In genomic region chr2:100628506-100628905, GRCh38 we compare ENCODE assay signal across 18 cellular contexts.
DNase-seq lines count a peak whose midpoint lies in the region; ATAC-seq and TF ChIP-seq lines count a peak whose summit lies in the region.
"Had no signal": no experiment of that assay in that cellular context is flagged by ENCODE, and none has a peak within 500 bp of the region (broad histone marks: within the 10 kb centered on the region; RNA-seq: fewer than 3 reads in every experiment).

No MANE protein-coding gene starts in this region.

- H4K5ac ChIP-seq in H9 (ENCODE audit: insufficient read length, low read depth, low read length): no peak overlapping the region

- H3K14ac ChIP-seq in H9 (ENCODE audit: insufficient read depth, low read length): no peak overlapping the region

- H3K9me3 ChIP-seq in H9 (ENCODE audit: control insufficient read depth, low read depth, low read length) (no peaks in the 10 kb centered on the region), neural cell (ENCODE audit: low read length) (no peaks in the 10 kb centered on the region), WERI-Rb-1 (ENCODE audit: severe bottlenecking) (no peaks in the 10 kb centered on the region)

- H2BK120ac ChIP-seq in H9 (ENCODE audit: low read depth, low read length, poor library complexity, severe bottlenecking): no peak overlapping the region

- H3K36me3 ChIP-seq in neural cell (ENCODE audit: insufficient read depth, low read length) (no peaks in the 10 kb centered on the region), WERI-Rb-1 (no peaks in the 10 kb centered on the region)

- H3K36me3 Mint-ChIP-seq in H9 (ENCODE audit: insufficient read depth in 1 of 3, low read depth in 3 of 3) (no peaks in the 10 kb centered on the region; a peak in 2 of 7 replicates), mesothelial cell of epicardium (no peaks in the 10 kb centered on the region)
- H3K36me3 Mint-ChIP-seq: CD14-positive monocyte; CD8-positive, alpha-beta T cell had no signal

- H3K4me3 Mint-ChIP-seq in H9: no peak overlapping the region
- H3K4me3 Mint-ChIP-seq in mesothelial cell of epicardium: no peak overlapping the region
- H3K4me3 Mint-ChIP-seq: B cell; CD14-positive monocyte; CD8-positive, alpha-beta T cell; HFFc6 had no signal

- H3K23ac ChIP-seq in H9 (ENCODE audit: insufficient read length, low read depth, low read length): no peak overlapping the region

- H3K18ac ChIP-seq in H9 (ENCODE audit: insufficient read length, low read depth, low read length): no peak overlapping the region

- ATAC-seq in HG03139 (IDR thresholded peaks at IDR 0.05; ENCODE audit: unreplicated experiment): no peak
- ATAC-seq: CD8-positive, alpha-beta T cell; HepG2 had no signal

- no peaks in the 10 kb centered on the region for H3K79me1 ChIP-seq in H9 (ENCODE audit: insufficient read depth, low read depth, low read length, poor library complexity, severe bottlenecking)

- H2BK5ac ChIP-seq in H9 (ENCODE audit: insufficient read length, low read length): no peak overlapping the region

- H3K27ac ChIP-seq in H9 (ENCODE audit: insufficient read length, low read depth, low read length) (no peak overlapping the region), coronary artery (no peak overlapping the region), neural cell (ENCODE audit: low read length) (peak overlapping the region; percentile 84), WERI-Rb-1 (no peak overlapping the region)

- WGBS in H9 (ENCODE audit: extremely low coverage, insufficient read length, low lambda C conversion rate): no CpG with 5 or more reads among the region's 13 CpGs

- H3K9me3 Mint-ChIP-seq in H9 (no peaks in the 10 kb centered on the region), mesothelial cell of epicardium (no peaks in the 10 kb centered on the region)
- H3K9me3 Mint-ChIP-seq: CD8-positive, alpha-beta T cell; HFFc6 had no signal

- no peak overlapping the region for H3K4me2 ChIP-seq in H9 (ENCODE audit: insufficient read depth, insufficient read length, low read length)
- no peak overlapping the region for H3K4me2 ChIP-seq in neural cell (ENCODE audit: low read length)

- no peak for TF ChIP-seq EP300 in neural cell (conservative IDR thresholded peaks at IDR 0.05; ENCODE audit: poor library complexity, severe bottlenecking)

- no peaks in the 10 kb centered on the region for H3K9me2 ChIP-seq in neural cell (ENCODE audit: insufficient read depth, low read length)

- H3K27ac Mint-ChIP-seq in H9: peak overlapping the region in 1 of 3 experiments; percentile 6; a peak in 1 of 7 replicates
- H3K27ac Mint-ChIP-seq in mesothelial cell of epicardium: no peak overlapping the region
- H3K27ac Mint-ChIP-seq: B cell; CD14-positive monocyte; CD8-positive, alpha-beta T cell; HFFc6 had no signal

- peaks cover 3 to 4% of the 10 kb centered on the region in 2 experiments; a peak in 3 of 4 replicates for H3K4me1 Mint-ChIP-seq in H9
- H3K4me1 Mint-ChIP-seq in mesothelial cell of epicardium: no peaks in the 10 kb centered on the region
- H3K4me1 Mint-ChIP-seq: B cell had no signal

- no peak overlapping the region for H2BK12ac ChIP-seq in H9 (ENCODE audit: insufficient read length, low read depth, low read length)

- no peak overlapping the region for H2BK20ac ChIP-seq in H9 (ENCODE audit: low read depth, low read length, poor library complexity, severe bottlenecking)

- H2AFZ ChIP-seq in H9 (ENCODE audit: low read length) (no peak overlapping the region), neural cell (ENCODE audit: low read depth, low read length) (no peak overlapping the region)

- H3K79me2 ChIP-seq in H9 (ENCODE audit: insufficient read depth, low read length) (no peaks in the 10 kb centered on the region), neural cell (replicated peaks; ENCODE audit: insufficient read depth, low read length) (no peaks in the 10 kb centered on the region)

- H3F3A ChIP-seq in neural cell (ENCODE audit: insufficient read depth, low read length, poor library complexity, severe bottlenecking): peaks cover 3% of the 10 kb centered on the region

- DNase-seq in H9: peak; percentile 12
- DNase-seq in coronary artery (ENCODE audit: low spot score): peak; percentile 41
- DNase-seq in mesothelial cell of epicardium (ENCODE audit: low spot score in 2 of 2, unreplicated experiment in 2 of 2): no peak
- no peak for DNase-seq in activated naive CD4-positive, alpha-beta T cell (lab: John Stamatoyannopoulos, UW)
- DNase-seq in WERI-Rb-1: no peak
- DNase-seq: COR-L47, DMS153, DMS79 treated with DMSO at 0.1 percent for 48 hours, EL, GOT3, HCEC 1CT, HFFc6 had no signal

- H4K8ac ChIP-seq in H9 (replicated peaks; ENCODE audit: insufficient read length, low read depth, low read length): no peak overlapping the region

- no peak overlapping the region for H3K56ac ChIP-seq in H9 (ENCODE audit: insufficient read length, low read depth, low read length)

- H2BK15ac ChIP-seq in H9 (ENCODE audit: low read depth, low read length): no peak overlapping the region

- no peaks in the 10 kb centered on the region for H3K4me1 ChIP-seq in H9 (ENCODE audit: insufficient read depth, low read length)

- no peak for TF ChIP-seq CTCF in H9 (conservative IDR thresholded peaks at IDR 0.05)
- TF ChIP-seq CTCF in coronary artery (IDR thresholded peaks at IDR 0.05): no peak
- no peak for TF ChIP-seq CTCF in neural cell (IDR thresholded peaks at IDR 0.05; ENCODE audit: poor library complexity, severe bottlenecking)
- no peak for TF ChIP-seq CTCF in mesothelial cell of epicardium (IDR thresholded peaks at IDR 0.05; ENCODE audit: unreplicated experiment)
- no peak for TF ChIP-seq CTCF in WERI-Rb-1 (IDR thresholded peaks at IDR 0.05; ENCODE audit: low read depth, low read length)

- no peaks in the 10 kb centered on the region for H4K20me1 ChIP-seq in H9 (ENCODE audit: control insufficient read depth, insufficient read depth, insufficient read length)
- H4K20me1 ChIP-seq in neural cell (ENCODE audit: insufficient read depth): no peaks in the 10 kb centered on the region

- no peak overlapping the region for H3K4ac ChIP-seq in H9 (ENCODE audit: low read depth, low read length)

- peaks cover 2% of the 10 kb centered on the region for H3K27me3 Mint-ChIP-seq in H9 (ENCODE audit: low read depth)
- peaks cover 36% of the 10 kb centered on the region for H3K27me3 Mint-ChIP-seq in mesothelial cell of epicardium (ENCODE audit: low read depth)

- no peak overlapping the region for H4K91ac ChIP-seq in H9 (ENCODE audit: insufficient read length, low read depth, low read length)

- H2AK5ac ChIP-seq in H9 (ENCODE audit: insufficient read length, low read length): no peak overlapping the region

- TF ChIP-seq RAD21 in neural cell (conservative IDR thresholded peaks at IDR 0.05): no peak

- H3K4me3 ChIP-seq in coronary artery (no peak overlapping the region), neural cell (ENCODE audit: low read length) (peak overlapping the region; percentile 58), WERI-Rb-1 (ENCODE audit: low read depth, low read length) (no peak overlapping the region)

- no peaks in the 10 kb centered on the region for H3K23me2 ChIP-seq in H9 (ENCODE audit: insufficient read length, low read depth, low read length, poor library complexity, severe bottlenecking)

- no peaks in the 10 kb centered on the region for H3K27me3 ChIP-seq in H9 (ENCODE audit: insufficient read depth, low read length)
- no peaks in the 10 kb centered on the region for H3K27me3 ChIP-seq in neural cell (ENCODE audit: insufficient read depth, low read depth, low read length)
- H3K27me3 ChIP-seq in WERI-Rb-1 (ENCODE audit: insufficient read depth, low read depth, severe bottlenecking): peaks cover 6% of the 10 kb centered on the region

- H3T11ph ChIP-seq in H9 (ENCODE audit: low read length): no peak overlapping the region

- no peak overlapping the region for H3K9ac ChIP-seq in H9 (ENCODE audit: extremely low read depth, insufficient read length, low read length)
- H3K9ac ChIP-seq in neural cell (ENCODE audit: low read length): peak overlapping the region; percentile 53

TF ChIP-seq in neural cell, 6 proteins besides CTCF, POLR2A, EP300 and RAD21:
- TF ChIP-seq TAF1 (IDR thresholded peaks at IDR 0.05; ENCODE audit: low read depth): no peak
- TF ChIP-seq SMC3 (conservative IDR thresholded peaks at IDR 0.05; ENCODE audit: poor library complexity): no peak
- no peak for TF ChIP-seq POLR2AphosphoS5 (IDR thresholded peaks at IDR 0.05)
- no peak for TF ChIP-seq REST (IDR thresholded peaks at IDR 0.05; ENCODE audit: borderline replicate concordance)
- TF ChIP-seq MXI1 (conservative IDR thresholded peaks at IDR 0.05; ENCODE audit: poor library complexity, severe bottlenecking): no peak
- TF ChIP-seq EZH2 (IDR thresholded peaks at IDR 0.05; ENCODE audit: borderline replicate concordance, insufficient read depth, low read length, poor library complexity, severe bottlenecking): no peak

Comparison
In these comparisons a context has a peak if more than half of its experiments do, and no peak if none do; other contexts are left out.
1. DNase-seq: peak in H9 (single experiment) and coronary artery (single experiment); none in mesothelial cell of epicardium (0 of 2), activated naive CD4-positive, alpha-beta T cell (0 of 4) and WERI-Rb-1 (single experiment).